In genomic region chr13:65864039-65864438, GRCh38 we compare ENCODE assay signal across 31 cellular contexts.
"Had no signal": no experiment of that assay in that cellular context is flagged by ENCODE, and none has a peak within 500 bp of the region (broad histone marks: within the 10 kb centered on the region; RNA-seq: fewer than 3 reads in every experiment).

No MANE protein-coding gene starts in this region.

- H3K4me1 ChIP-seq: neural progenitor cell, parathyroid adenoma, psoas muscle, spleen, suprapubic skin, testis, tibial artery, transverse colon, upper lobe of right lung, uterus had no signal

- H3K27me3 Mint-ChIP-seq: progenitor cell of endocrine pancreas; stimulated activated memory B cell treated with anti-CD40 and anti-IgM and Interleukin-4, amounts not matched to agents 10 μg/mL and 1 μg/mL and 100 μg/mL, for 72 hours; stimulated activated naive CD8-positive, alpha-beta T cell treated with anti-CD3 and anti-CD28 coated beads, Interleukin-15, amount 100 ng/mL, for 72 hours; type B pancreatic cell had no signal

- ATAC-seq: natural killer cell; psoas muscle; right cardiac atrium; sciatic nerve; stimulated activated memory B cell treated with anti-CD40 and anti-IgM and Interleukin-4, amounts not matched to agents 10 μg/mL and 1 μg/mL and 100 μg/mL, for 72 hours; stimulated activated naive CD8-positive, alpha-beta T cell treated with anti-CD3 and anti-CD28 coated beads, Interleukin-15, amount 100 ng/mL, for 72 hours; stimulated activated naive CD8-positive, alpha-beta T cell treated with anti-CD3 and anti-CD28 coated beads, Interleukin-15, Interleukin-2, amounts not matched to agents 100 U/mL and 50 U/mL, for 24 hours; upper lobe of right lung had no signal

- H3K4me1 Mint-ChIP-seq: natural killer cell; nephron; stimulated activated memory B cell treated with anti-CD40 and anti-IgM and Interleukin-4, amounts not matched to agents 10 μg/mL and 1 μg/mL and 100 μg/mL, for 72 hours; stimulated activated naive CD8-positive, alpha-beta T cell treated with anti-CD3 and anti-CD28 coated beads, Interleukin-15, amount 100 ng/mL, for 72 hours had no signal

- H3K9me3 Mint-ChIP-seq: type B pancreatic cell had no signal

- DNase-seq: natural killer cell; occipital lobe; ovary; posterior cingulate gyrus; psoas muscle; right cardiac atrium; spleen; stimulated activated CD4-positive, alpha-beta T cell treated with anti-CD3 and anti-CD28 coated beads, Interleukin-12 subunit alpha, Interleukin-12 subunit beta, amount 100 ng/mL, for 4 hours; stimulated activated CD4-positive, alpha-beta T cell treated with anti-CD3 and anti-CD28 coated beads, Interleukin-1b, Interleukin-23, amount 100 ng/mL, for 48 hours; stimulated activated CD4-positive, alpha-beta T cell treated with anti-CD3 and anti-CD28 coated beads, Interleukin-4, amount 100 ng/mL, for 1 hour; stimulated activated CD4-positive, alpha-beta T cell treated with anti-CD3 and anti-CD28 coated beads, Interleukin-4, amount 100 ng/mL, for 4 hours; stimulated activated CD8-positive, alpha-beta memory T cell treated with anti-CD3 and anti-CD28 coated beads, Interleukin-4, amount 100 ng/mL, for 48 hours; stimulated activated naive CD4-positive, alpha-beta T cell; stimulated activated naive CD8-positive, alpha-beta T cell treated with anti-CD3 and anti-CD28 coated beads, Interleukin-15, amount 100 ng/mL, for 72 hours; stimulated activated naive CD8-positive, alpha-beta T cell treated with anti-CD3 and anti-CD28 coated beads, Interleukin-15, Interleukin-2, amounts not matched to agents 100 U/mL and 50 U/mL, for 24 hours; substantia nigra; testis; tibial artery; transverse colon; upper lobe of right lung; uterus had no signal

- H3K9ac ChIP-seq: neural progenitor cell, parathyroid adenoma had no signal

- H3K36me3 ChIP-seq: neural progenitor cell, ovary, spleen, suprapubic skin, tibial artery, transverse colon, upper lobe of right lung, uterus had no signal

- H3K79me2 ChIP-seq: parathyroid adenoma had no signal

- H3K27ac Mint-ChIP-seq: natural killer cell; nephron; neural progenitor cell; progenitor cell of endocrine pancreas; stimulated activated memory B cell treated with anti-CD40 and anti-IgM and Interleukin-4, amounts not matched to agents 10 μg/mL and 1 μg/mL and 100 μg/mL, for 72 hours; stimulated activated naive CD8-positive, alpha-beta T cell treated with anti-CD3 and anti-CD28 coated beads, Interleukin-15, amount 100 ng/mL, for 72 hours; type B pancreatic cell had no signal

- H3K27ac ChIP-seq: neural progenitor cell, ovary, parathyroid adenoma, psoas muscle, skin epidermis, spleen, suprapubic skin, testis, tibial artery, transverse colon, upper lobe of right lung, uterus had no signal

- H3K4me3 Mint-ChIP-seq: natural killer cell; nephron; neural progenitor cell; stimulated activated memory B cell treated with anti-CD40 and anti-IgM and Interleukin-4, amounts not matched to agents 10 μg/mL and 1 μg/mL and 100 μg/mL, for 72 hours; stimulated activated naive CD8-positive, alpha-beta T cell treated with anti-CD3 and anti-CD28 coated beads, Interleukin-15, amount 100 ng/mL, for 72 hours; type B pancreatic cell had no signal

- H3K4me3 ChIP-seq: neural progenitor cell, ovary, psoas muscle, skin epidermis, smooth muscle cell, spleen, suprapubic skin, testis, tibial artery, transverse colon, upper lobe of right lung, uterus had no signal

- H2AFZ ChIP-seq: neural progenitor cell, parathyroid adenoma had no signal

- H3K9me3 ChIP-seq: ovary, psoas muscle, suprapubic skin, testis, tibial artery, transverse colon, upper lobe of right lung, uterus had no signal

- H3K27me3 ChIP-seq: neural progenitor cell, ovary, spleen, suprapubic skin, testis, tibial artery, transverse colon, upper lobe of right lung, uterus had no signal

- H3K4me2 ChIP-seq: neural progenitor cell, smooth muscle cell had no signal

- H3K36me3 Mint-ChIP-seq: natural killer cell; neural progenitor cell; stimulated activated memory B cell treated with anti-CD40 and anti-IgM and Interleukin-4, amounts not matched to agents 10 μg/mL and 1 μg/mL and 100 μg/mL, for 72 hours; type B pancreatic cell had no signal
